ENCODE assay signal across 1 cellular context in the genomic region with DNA sequence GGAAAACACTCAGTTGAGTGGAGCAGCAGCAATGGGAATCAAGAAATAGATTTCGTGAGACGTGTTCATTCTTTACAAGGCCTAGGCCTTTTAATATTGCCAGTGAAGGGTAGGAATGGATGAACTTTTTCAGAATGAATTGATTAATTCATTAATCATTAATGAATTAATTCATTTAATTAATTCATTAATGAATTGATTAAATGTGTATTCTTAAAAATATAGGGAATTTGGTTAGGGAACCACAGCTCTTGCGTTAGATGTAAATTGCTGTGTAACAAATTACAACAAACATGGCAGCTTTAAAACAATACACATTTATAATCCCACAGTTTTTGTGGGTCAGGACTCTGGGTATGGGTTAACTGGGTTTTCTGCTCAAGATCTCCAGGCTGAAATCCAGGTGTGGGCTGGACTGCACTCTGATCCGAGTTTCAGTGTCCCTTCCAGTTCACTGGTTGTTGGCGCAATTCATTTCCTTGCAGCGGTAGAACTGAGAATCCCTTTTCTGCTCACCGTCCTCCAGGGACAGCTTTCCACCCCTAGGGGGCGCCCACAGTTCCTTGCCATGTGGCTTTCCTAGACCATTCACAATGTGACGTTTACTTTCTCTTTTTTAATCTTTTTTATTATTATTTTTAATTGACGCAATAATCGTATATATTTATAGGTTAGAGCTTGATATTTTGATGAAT.
TF ChIP-seq lines count a peak whose summit lies in the region.

No MANE protein-coding gene starts in this region.

TF ChIP-seq in HepG2, 621 proteins besides CTCF, POLR2A, EP300 and RAD21 (continued from another document and continues in another):
- TF ChIP-seq, protein P1, sequence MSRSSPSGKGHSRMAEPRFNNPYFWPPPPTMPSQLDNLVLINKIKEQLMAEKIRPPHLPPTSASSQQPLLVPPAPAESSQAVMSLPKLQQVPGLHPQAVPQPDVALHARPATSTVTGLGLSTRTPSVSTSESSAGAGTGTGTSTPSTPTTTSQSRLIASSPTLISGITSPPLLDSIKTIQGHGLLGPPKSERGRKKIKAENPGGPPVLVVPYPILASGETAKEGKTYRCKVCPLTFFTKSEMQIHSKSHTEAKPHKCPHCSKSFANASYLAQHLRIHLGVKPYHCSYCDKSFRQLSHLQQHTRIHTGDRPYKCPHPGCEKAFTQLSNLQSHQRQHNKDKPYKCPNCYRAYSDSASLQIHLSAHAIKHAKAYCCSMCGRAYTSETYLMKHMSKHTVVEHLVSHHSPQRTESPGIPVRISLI (CRISPR knock-in tag; IDR thresholded peaks at IDR 0.05; ENCODE audit: borderline replicate concordance), result no peak
- TF ChIP-seq, protein P2, sequence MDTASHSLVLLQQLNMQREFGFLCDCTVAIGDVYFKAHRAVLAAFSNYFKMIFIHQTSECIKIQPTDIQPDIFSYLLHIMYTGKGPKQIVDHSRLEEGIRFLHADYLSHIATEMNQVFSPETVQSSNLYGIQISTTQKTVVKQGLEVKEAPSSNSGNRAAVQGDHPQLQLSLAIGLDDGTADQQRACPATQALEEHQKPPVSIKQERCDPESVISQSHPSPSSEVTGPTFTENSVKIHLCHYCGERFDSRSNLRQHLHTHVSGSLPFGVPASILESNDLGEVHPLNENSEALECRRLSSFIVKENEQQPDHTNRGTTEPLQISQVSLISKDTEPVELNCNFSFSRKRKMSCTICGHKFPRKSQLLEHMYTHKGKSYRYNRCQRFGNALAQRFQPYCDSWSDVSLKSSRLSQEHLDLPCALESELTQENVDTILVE (CRISPR knock-in tag; IDR thresholded peaks at IDR 0.05), result 0 out of 2 replicates have a peak, but pooled peaks have one; percentile 27
- TF ChIP-seq, protein P3, sequence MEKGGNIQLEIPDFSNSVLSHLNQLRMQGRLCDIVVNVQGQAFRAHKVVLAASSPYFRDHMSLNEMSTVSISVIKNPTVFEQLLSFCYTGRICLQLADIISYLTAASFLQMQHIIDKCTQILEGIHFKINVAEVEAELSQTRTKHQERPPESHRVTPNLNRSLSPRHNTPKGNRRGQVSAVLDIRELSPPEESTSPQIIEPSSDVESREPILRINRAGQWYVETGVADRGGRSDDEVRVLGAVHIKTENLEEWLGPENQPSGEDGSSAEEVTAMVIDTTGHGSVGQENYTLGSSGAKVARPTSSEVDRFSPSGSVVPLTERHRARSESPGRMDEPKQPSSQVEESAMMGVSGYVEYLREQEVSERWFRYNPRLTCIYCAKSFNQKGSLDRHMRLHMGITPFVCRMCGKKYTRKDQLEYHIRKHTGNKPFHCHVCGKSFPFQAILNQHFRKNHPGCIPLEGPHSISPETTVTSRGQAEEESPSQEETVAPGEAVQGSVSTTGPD (CRISPR knock-in tag; IDR thresholded peaks at IDR 0.05), result no peak
- no peak for TF ChIP-seq ZNF607 (CRISPR knock-in tag; IDR thresholded peaks at IDR 0.05; ENCODE audit: borderline replicate concordance)
- no peak for TF ChIP-seq ZNF326 (CRISPR knock-in tag; IDR thresholded peaks at IDR 0.05; ENCODE audit: borderline replicate concordance)
- TF ChIP-seq ZNF34 (CRISPR knock-in tag; IDR thresholded peaks at IDR 0.05; ENCODE audit: borderline replicate concordance), result 0 out of 2 replicates have a peak, but pooled peaks have one; percentile 5
- no peak for TF ChIP-seq ZNF780A (CRISPR knock-in tag; IDR thresholded peaks at IDR 0.05)
- TF ChIP-seq, protein P4, sequence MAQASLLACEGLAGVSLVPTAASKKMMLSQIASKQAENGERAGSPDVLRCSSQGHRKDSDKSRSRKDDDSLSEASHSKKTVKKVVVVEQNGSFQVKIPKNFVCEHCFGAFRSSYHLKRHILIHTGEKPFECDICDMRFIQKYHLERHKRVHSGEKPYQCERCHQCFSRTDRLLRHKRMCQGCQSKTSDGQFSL (CRISPR knock-in tag; IDR thresholded peaks at IDR 0.05), result no peak
- TF ChIP-seq ZNF674 (CRISPR knock-in tag; IDR thresholded peaks at IDR 0.05; ENCODE audit: low read depth), result no peak
- TF ChIP-seq EZH2 (conservative IDR thresholded peaks at IDR 0.05; ENCODE audit: low read depth, low read length), result no peak
- peak; percentile 30; the same call in 1 of the 2 replicates for TF ChIP-seq HOXD1 (CRISPR knock-in tag; IDR thresholded peaks at IDR 0.05)
- no peak for TF ChIP-seq SNRNP70 (IDR thresholded peaks at IDR 0.05; ENCODE audit: low read depth, low read length)
- no peak for TF ChIP-seq AHR (CRISPR knock-in tag; IDR thresholded peaks at IDR 0.05)
- TF ChIP-seq TAF1 (CRISPR knock-in tag; IDR thresholded peaks at IDR 0.05), result no peak
- no peak for TF ChIP-seq ZC3H13 (CRISPR knock-in tag; IDR thresholded peaks at IDR 0.05)
- no peak for TF ChIP-seq ATF1 (CRISPR knock-in tag; IDR thresholded peaks at IDR 0.05)
- TF ChIP-seq, protein P5, sequence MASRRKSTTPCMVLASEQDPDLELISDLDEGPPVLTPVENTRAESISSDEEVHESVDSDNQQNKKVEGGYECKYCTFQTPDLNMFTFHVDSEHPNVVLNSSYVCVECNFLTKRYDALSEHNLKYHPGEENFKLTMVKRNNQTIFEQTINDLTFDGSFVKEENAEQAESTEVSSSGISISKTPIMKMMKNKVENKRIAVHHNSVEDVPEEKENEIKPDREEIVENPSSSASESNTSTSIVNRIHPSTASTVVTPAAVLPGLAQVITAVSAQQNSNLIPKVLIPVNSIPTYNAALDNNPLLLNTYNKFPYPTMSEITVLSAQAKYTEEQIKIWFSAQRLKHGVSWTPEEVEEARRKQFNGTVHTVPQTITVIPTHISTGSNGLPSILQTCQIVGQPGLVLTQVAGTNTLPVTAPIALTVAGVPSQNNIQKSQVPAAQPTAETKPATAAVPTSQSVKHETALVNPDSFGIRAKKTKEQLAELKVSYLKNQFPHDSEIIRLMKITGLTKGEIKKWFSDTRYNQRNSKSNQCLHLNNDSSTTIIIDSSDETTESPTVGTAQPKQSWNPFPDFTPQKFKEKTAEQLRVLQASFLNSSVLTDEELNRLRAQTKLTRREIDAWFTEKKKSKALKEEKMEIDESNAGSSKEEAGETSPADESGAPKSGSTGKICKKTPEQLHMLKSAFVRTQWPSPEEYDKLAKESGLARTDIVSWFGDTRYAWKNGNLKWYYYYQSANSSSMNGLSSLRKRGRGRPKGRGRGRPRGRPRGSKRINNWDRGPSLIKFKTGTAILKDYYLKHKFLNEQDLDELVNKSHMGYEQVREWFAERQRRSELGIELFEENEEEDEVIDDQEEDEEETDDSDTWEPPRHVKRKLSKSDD (CRISPR knock-in tag; IDR thresholded peaks at IDR 0.05; ENCODE audit: low read depth), result no peak
- TF ChIP-seq ISX (CRISPR knock-in tag; conservative IDR thresholded peaks at IDR 0.05), result no peak
- TF ChIP-seq, protein P6, sequence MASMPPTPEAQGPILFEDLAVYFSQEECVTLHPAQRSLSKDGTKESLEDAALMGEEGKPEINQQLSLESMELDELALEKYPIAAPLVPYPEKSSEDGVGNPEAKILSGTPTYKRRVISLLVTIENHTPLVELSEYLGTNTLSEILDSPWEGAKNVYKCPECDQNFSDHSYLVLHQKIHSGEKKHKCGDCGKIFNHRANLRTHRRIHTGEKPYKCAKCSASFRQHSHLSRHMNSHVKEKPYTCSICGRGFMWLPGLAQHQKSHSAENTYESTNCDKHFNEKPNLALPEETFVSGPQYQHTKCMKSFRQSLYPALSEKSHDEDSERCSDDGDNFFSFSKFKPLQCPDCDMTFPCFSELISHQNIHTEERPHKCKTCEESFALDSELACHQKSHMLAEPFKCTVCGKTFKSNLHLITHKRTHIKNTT (CRISPR knock-in tag; IDR thresholded peaks at IDR 0.05), result no peak
- TF ChIP-seq BCL6 (CRISPR knock-in tag; IDR thresholded peaks at IDR 0.05), result peak; percentile 72
- no peak for TF ChIP-seq CREB1 (IDR thresholded peaks at IDR 0.05)
- peak; percentile 27; the same call in 1 of the 2 replicates for TF ChIP-seq CREB1 (CRISPR knock-in tag; IDR thresholded peaks at IDR 0.05)
- no peak for TF ChIP-seq ZSCAN29 (CRISPR knock-in tag; conservative IDR thresholded peaks at IDR 0.05)
- TF ChIP-seq ZNF652 (CRISPR knock-in tag; IDR thresholded peaks at IDR 0.05; ENCODE audit: borderline replicate concordance, low read depth), result peak; percentile 49
- TF ChIP-seq ZBTB1 (CRISPR knock-in tag; IDR thresholded peaks at IDR 0.05; ENCODE audit: borderline replicate concordance), result no peak
- no peak for TF ChIP-seq ZFP36L1 (CRISPR knock-in tag; IDR thresholded peaks at IDR 0.05)
- peak; percentile 53; the same call in 1 of the 2 replicates for TF ChIP-seq KDM1A (CRISPR knock-in tag; IDR thresholded peaks at IDR 0.05)
- TF ChIP-seq NCOA2 (CRISPR knock-in tag; IDR thresholded peaks at IDR 0.05), result peak; percentile 47; the same call in 1 of the 2 replicates
- no peak for TF ChIP-seq PCBP2 (optimal IDR thresholded peaks at IDR 0.05; ENCODE audit: low read depth, low read length, poor library complexity, severe bottlenecking)
- TF ChIP-seq, protein P7, sequence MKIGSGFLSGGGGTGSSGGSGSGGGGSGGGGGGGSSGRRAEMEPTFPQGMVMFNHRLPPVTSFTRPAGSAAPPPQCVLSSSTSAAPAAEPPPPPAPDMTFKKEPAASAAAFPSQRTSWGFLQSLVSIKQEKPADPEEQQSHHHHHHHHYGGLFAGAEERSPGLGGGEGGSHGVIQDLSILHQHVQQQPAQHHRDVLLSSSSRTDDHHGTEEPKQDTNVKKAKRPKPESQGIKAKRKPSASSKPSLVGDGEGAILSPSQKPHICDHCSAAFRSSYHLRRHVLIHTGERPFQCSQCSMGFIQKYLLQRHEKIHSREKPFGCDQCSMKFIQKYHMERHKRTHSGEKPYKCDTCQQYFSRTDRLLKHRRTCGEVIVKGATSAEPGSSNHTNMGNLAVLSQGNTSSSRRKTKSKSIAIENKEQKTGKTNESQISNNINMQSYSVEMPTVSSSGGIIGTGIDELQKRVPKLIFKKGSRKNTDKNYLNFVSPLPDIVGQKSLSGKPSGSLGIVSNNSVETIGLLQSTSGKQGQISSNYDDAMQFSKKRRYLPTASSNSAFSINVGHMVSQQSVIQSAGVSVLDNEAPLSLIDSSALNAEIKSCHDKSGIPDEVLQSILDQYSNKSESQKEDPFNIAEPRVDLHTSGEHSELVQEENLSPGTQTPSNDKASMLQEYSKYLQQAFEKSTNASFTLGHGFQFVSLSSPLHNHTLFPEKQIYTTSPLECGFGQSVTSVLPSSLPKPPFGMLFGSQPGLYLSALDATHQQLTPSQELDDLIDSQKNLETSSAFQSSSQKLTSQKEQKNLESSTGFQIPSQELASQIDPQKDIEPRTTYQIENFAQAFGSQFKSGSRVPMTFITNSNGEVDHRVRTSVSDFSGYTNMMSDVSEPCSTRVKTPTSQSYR (CRISPR knock-in tag; IDR thresholded peaks at IDR 0.05; ENCODE audit: borderline replicate concordance), result peak; percentile 38; the same call in 1 of the 2 replicates
- TF ChIP-seq SNAI1 (CRISPR knock-in tag; IDR thresholded peaks at IDR 0.05; ENCODE audit: borderline replicate concordance), result no peak
- no peak for TF ChIP-seq ZNF552 (CRISPR knock-in tag; IDR thresholded peaks at IDR 0.05; ENCODE audit: borderline replicate concordance)
- no peak for TF ChIP-seq U2AF2 (IDR thresholded peaks at IDR 0.05; ENCODE audit: low read depth, low read length)
- TF ChIP-seq, protein P8, sequence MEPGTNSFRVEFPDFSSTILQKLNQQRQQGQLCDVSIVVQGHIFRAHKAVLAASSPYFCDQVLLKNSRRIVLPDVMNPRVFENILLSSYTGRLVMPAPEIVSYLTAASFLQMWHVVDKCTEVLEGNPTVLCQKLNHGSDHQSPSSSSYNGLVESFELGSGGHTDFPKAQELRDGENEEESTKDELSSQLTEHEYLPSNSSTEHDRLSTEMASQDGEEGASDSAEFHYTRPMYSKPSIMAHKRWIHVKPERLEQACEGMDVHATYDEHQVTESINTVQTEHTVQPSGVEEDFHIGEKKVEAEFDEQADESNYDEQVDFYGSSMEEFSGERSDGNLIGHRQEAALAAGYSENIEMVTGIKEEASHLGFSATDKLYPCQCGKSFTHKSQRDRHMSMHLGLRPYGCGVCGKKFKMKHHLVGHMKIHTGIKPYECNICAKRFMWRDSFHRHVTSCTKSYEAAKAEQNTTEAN (CRISPR knock-in tag; conservative IDR thresholded peaks at IDR 0.05), result no peak; the same call in 1 of the 2 replicates
- TF ChIP-seq PAX8 (CRISPR knock-in tag; IDR thresholded peaks at IDR 0.05; ENCODE audit: borderline replicate concordance), result 0 out of 2 replicates have a peak, but pooled peaks have one; percentile 5
- TF ChIP-seq, protein P9, sequence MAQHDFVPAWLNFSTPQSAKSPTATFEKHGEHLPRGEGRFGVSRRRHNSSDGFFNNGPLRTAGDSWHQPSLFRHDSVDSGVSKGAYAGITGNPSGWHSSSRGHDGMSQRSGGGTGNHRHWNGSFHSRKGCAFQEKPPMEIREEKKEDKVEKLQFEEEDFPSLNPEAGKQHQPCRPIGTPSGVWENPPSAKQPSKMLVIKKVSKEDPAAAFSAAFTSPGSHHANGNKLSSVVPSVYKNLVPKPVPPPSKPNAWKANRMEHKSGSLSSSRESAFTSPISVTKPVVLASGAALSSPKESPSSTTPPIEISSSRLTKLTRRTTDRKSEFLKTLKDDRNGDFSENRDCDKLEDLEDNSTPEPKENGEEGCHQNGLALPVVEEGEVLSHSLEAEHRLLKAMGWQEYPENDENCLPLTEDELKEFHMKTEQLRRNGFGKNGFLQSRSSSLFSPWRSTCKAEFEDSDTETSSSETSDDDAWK (CRISPR knock-in tag; IDR thresholded peaks at IDR 0.05), result no peak
- TF ChIP-seq, protein P10, sequence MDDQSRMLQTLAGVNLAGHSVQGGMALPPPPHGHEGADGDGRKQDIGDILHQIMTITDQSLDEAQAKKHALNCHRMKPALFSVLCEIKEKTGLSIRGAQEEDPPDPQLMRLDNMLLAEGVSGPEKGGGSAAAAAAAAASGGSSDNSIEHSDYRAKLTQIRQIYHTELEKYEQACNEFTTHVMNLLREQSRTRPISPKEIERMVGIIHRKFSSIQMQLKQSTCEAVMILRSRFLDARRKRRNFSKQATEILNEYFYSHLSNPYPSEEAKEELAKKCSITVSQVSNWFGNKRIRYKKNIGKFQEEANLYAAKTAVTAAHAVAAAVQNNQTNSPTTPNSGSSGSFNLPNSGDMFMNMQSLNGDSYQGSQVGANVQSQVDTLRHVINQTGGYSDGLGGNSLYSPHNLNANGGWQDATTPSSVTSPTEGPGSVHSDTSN (CRISPR knock-in tag; IDR thresholded peaks at IDR 0.05; ENCODE audit: borderline replicate concordance), result no peak
- TF ChIP-seq TBX2 (CRISPR knock-in tag; IDR thresholded peaks at IDR 0.05; ENCODE audit: borderline replicate concordance), result no peak
- TF ChIP-seq, protein P11, sequence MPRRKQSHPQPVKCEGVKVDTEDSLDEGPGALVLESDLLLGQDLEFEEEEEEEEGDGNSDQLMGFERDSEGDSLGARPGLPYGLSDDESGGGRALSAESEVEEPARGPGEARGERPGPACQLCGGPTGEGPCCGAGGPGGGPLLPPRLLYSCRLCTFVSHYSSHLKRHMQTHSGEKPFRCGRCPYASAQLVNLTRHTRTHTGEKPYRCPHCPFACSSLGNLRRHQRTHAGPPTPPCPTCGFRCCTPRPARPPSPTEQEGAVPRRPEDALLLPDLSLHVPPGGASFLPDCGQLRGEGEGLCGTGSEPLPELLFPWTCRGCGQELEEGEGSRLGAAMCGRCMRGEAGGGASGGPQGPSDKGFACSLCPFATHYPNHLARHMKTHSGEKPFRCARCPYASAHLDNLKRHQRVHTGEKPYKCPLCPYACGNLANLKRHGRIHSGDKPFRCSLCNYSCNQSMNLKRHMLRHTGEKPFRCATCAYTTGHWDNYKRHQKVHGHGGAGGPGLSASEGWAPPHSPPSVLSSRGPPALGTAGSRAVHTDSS (CRISPR knock-in tag; conservative IDR thresholded peaks at IDR 0.05), result no peak
- TF ChIP-seq HIVEP1 (CRISPR knock-in tag; IDR thresholded peaks at IDR 0.05), result no peak
- TF ChIP-seq SAFB2 (CRISPR knock-in tag; IDR thresholded peaks at IDR 0.05; ENCODE audit: borderline replicate concordance, low read depth), result no peak; the same call in 1 of the 2 replicates
- no peak for TF ChIP-seq SIN3A (IDR thresholded peaks at IDR 0.05; ENCODE audit: borderline replicate concordance, low read depth, low read length)
- TF ChIP-seq HNRNPUL1 (IDR thresholded peaks at IDR 0.05; ENCODE audit: low read depth, low read length), result no peak
- TF ChIP-seq ZNF234 (CRISPR knock-in tag; conservative IDR thresholded peaks at IDR 0.05), result no peak
